8 cellular contexts compared by ENCODE assay signal in genomic region chr2:36356990-36357505, GRCh38. TPM values are rescaled to one million over a fixed set of nuclear protein-coding genes. Genes with fewer than 3 reads are reported as not detected.
DNase-seq lines count a peak whose midpoint lies in the region; ATAC-seq, FAIRE-seq and TF ChIP-seq lines count a peak whose summit lies in the region.

No MANE protein-coding gene starts in this region.

- H3K4me3 ChIP-seq in A549 (peak overlapping the region; percentile 90), esophagus squamous epithelium (peak overlapping the region; percentile 64 to 93 (median 85)), neuron (ENCODE audit: low read length) (peak overlapping the region; percentile 49)

- H3K9me3 ChIP-seq in A549, result no peaks in the 10 kb centered on the region
- no peaks in the 10 kb centered on the region for H3K9me3 ChIP-seq in esophagus squamous epithelium
- no peaks in the 10 kb centered on the region for H3K9me3 ChIP-seq in neuron (ENCODE audit: low read length)

- H3K27me3 ChIP-seq in esophagus squamous epithelium, result no peaks in the 10 kb centered on the region
- no peaks in the 10 kb centered on the region for H3K27me3 ChIP-seq in neuron (ENCODE audit: insufficient read depth, low read length)

- POLR2A ChIA-PET in A549 (lab: Yijun Ruan, JAX), result interaction anchor here (1.7 to 3.2 kb wide), 2 partner anchors 16 to 104 kb away, joined by 4 to 23 read pairs; no protein-coding TSS in a partner anchor
- POLR2A ChIA-PET in WTC11 (lab: Charles Lee), result interaction anchor here (1.1 kb wide), 1 partner anchor 150 kb away, joined by 3 read pairs; no protein-coding TSS in a partner anchor

- peak overlapping the region; percentile 96 for H2AFZ ChIP-seq in neuron (ENCODE audit: low read depth, low read length)

- DNase-seq in A549 (ENCODE audit: low read depth in 1 of 2, low spot score in 1 of 2) (no peak), WTC11 (ENCODE audit: low spot score) (no peak), esophagus squamous epithelium (lab: John Stamatoyannopoulos, UW) (no peak), NCI-H2171 (lab: John Stamatoyannopoulos, UW) (no peak), AG20443 (ENCODE audit: low spot score) (no peak)

- peaks cover 73% of the 10 kb centered on the region for H3K4me1 Mint-ChIP-seq in WTC11

- intact Hi-C loops in esophagus squamous epithelium (cut with DNase I), result no loop called here

- TF ChIP-seq POLR2A in A549 (IDR thresholded peaks at IDR 0.05; ENCODE audit: low read length), result no peak
- TF ChIP-seq POLR2A in esophagus squamous epithelium (IDR thresholded peaks at IDR 0.05), result no peak

- ATAC-seq in A549, result peak in 1 of 2 experiments; percentile 8; a peak in 3 of 6 replicates
- peak; percentile 11 for ATAC-seq in GM18858 (IDR thresholded peaks at IDR 0.05; ENCODE audit: unreplicated experiment)
- peak; percentile 27 for ATAC-seq in HG03135 (IDR thresholded peaks at IDR 0.05; ENCODE audit: unreplicated experiment)
- no peak for ATAC-seq in WTC11

- CTCF ChIA-PET in A549 (lab: Yijun Ruan, JAX), result interaction anchor here (0.7 to 13.5 kb wide), 10 partner anchors 16 to 307 kb away, joined by 3 to 148 read pairs (median 4); no protein-coding TSS in a partner anchor
- CTCF ChIA-PET in WTC11 (lab: Charles Lee), result interaction anchor here (7.1 kb wide), 1 partner anchor 103 kb away, joined by 62 read pairs; no protein-coding TSS in a partner anchor

- 1% methylated on average over 30 of the region's 31 CpGs for WGBS in A549 (ENCODE audit: missing lambda C conversion rate)
- WGBS in esophagus squamous epithelium, 2 donors, result 0% methylated on average over 8 to 17 of the region's 31 CpGs

- H3K4me2 ChIP-seq in A549, result peak overlapping the region; percentile 90

- no peaks in the 10 kb centered on the region for H3K9me3 Mint-ChIP-seq in WTC11

- no peaks in the 10 kb centered on the region for H3K36me3 Mint-ChIP-seq in WTC11

- TF ChIP-seq RAD21 in A549 (conservative IDR thresholded peaks at IDR 0.05 in 1 of 2, IDR thresholded peaks at IDR 0.05 in 1 of 2), result no peak

- peak overlapping the region; percentile 67 for H3K27ac Mint-ChIP-seq in WTC11

- H3K36me3 ChIP-seq in esophagus squamous epithelium (no peaks in the 10 kb centered on the region), neuron (ENCODE audit: insufficient read depth, low read length) (no peaks in the 10 kb centered on the region)

- TF ChIP-seq EP300 in A549 (IDR thresholded peaks at IDR 0.05), result no peak

- H3K4me1 ChIP-seq in A549 (peaks cover 55% of the 10 kb centered on the region), esophagus squamous epithelium (peaks cover 5 to 88% (median 17%) of the 10 kb centered on the region in 3 donors), neuron (ENCODE audit: insufficient read depth, low read length) (peaks cover 21% of the 10 kb centered on the region)

- TF ChIP-seq CTCF in A549 (IDR thresholded peaks at IDR 0.05) (no peak), WTC11 (IDR thresholded peaks at IDR 0.05) (no peak), esophagus squamous epithelium (IDR thresholded peaks at IDR 0.05) (no peak)

- FAIRE-seq in A549 (lab: Jason Lieb, UNC), result no peak

- peak overlapping the region; percentile 98 for H3K4me3 Mint-ChIP-seq in WTC11

- peaks cover 19% of the 10 kb centered on the region for H3K27me3 Mint-ChIP-seq in WTC11 (ENCODE audit: low read depth)

- H3K27ac ChIP-seq in A549 (peak overlapping the region; percentile 93 to 97), esophagus squamous epithelium (peak overlapping the region; percentile 83 to 95 (median 93))

TF ChIP-seq in A549, 52 proteins besides CTCF, POLR2A, EP300 and RAD21:
- 0 out of 2 replicates have a peak, but pooled peaks have one; percentile 4 for TF ChIP-seq RCOR1 (IDR thresholded peaks at IDR 0.05; ENCODE audit: low read depth, low read length)
- 0 out of 2 replicates have a peak, but pooled peaks have one; percentile 16 for TF ChIP-seq HDAC2 (IDR thresholded peaks at IDR 0.05)
- no peak for TF ChIP-seq ZNF302 (CRISPR knock-in tag; IDR thresholded peaks at IDR 0.05)
- TF ChIP-seq PBX3 (IDR thresholded peaks at IDR 0.05), result 0 out of 2 replicates have a peak, but pooled peaks have one; percentile 7
- TF ChIP-seq HOXB5 (CRISPR knock-in tag; IDR thresholded peaks at IDR 0.05), result no peak
- 0 out of 5 replicates have a peak, but pooled peaks of 1 of the 2 experiments have one; percentile 21 for TF ChIP-seq JUN (IDR thresholded peaks at IDR 0.05)

TF ChIP-seq in WTC11, 78 proteins besides CTCF, POLR2A, EP300 and RAD21:
- TF ChIP-seq E2F1 (CRISPR knock-in tag; IDR thresholded peaks at IDR 0.05) (no peak), HMGXB4 (CRISPR knock-in tag; IDR thresholded peaks at IDR 0.05) (no peak), ATF3 (CRISPR knock-in tag; conservative IDR thresholded peaks at IDR 0.05) (no peak), FOXK1 (CRISPR knock-in tag; IDR thresholded peaks at IDR 0.05) (no peak), SMAD4 (CRISPR knock-in tag; IDR thresholded peaks at IDR 0.05) (no peak), KAT7 (CRISPR knock-in tag; IDR thresholded peaks at IDR 0.05; ENCODE audit: borderline replicate concordance) (no peak), ATF1 (CRISPR knock-in tag; IDR thresholded peaks at IDR 0.05) (no peak), NFE2L1 (CRISPR knock-in tag; IDR thresholded peaks at IDR 0.05) (no peak)
TF ChIP-seq in WTC11: peak in this region for 0.

RNA-seq across cellular contexts. Expression of gene CRIM1, which starts 1.5 kb away (rescaled TPM):
- polyA plus RNA-seq in A549 (2011; rRNA removed), result 208 and 275 TPM in 2 replicates
- polyA plus RNA-seq in A549 (2012; cell fraction: cytosol; rRNA removed), result 133 and 166 TPM in 2 replicates
- polyA plus RNA-seq in A549 (2012; cell fraction: nucleus; rRNA removed), result 215 and 283 TPM in 2 replicates
- 127 to 135 TPM (median 130 TPM) in 3 replicates for polyA plus RNA-seq in A549 (2017; fragmentation: RNase III; extraction: RNeasy Plus Mini Kit Qiagen cat#74134 plus additional on column Dnase treatment)
- polyA minus RNA-seq in A549 (2011; rRNA and poly(A)+ RNA removed), result 997 and 1,171 TPM in 2 replicates
- total RNA-seq in WTC11 (2021), result 24.1 to 25.1 TPM (median 24.3 TPM) in 3 replicates
- total RNA-seq in esophagus squamous epithelium, result 100 to 1,000 TPM in 1 of 4 donors, 10 to 100 TPM in 3; 16.4 to 107 (median 29.9) TPM
